ENCODE assay signal across 17 cellular contexts in the genomic region with DNA sequence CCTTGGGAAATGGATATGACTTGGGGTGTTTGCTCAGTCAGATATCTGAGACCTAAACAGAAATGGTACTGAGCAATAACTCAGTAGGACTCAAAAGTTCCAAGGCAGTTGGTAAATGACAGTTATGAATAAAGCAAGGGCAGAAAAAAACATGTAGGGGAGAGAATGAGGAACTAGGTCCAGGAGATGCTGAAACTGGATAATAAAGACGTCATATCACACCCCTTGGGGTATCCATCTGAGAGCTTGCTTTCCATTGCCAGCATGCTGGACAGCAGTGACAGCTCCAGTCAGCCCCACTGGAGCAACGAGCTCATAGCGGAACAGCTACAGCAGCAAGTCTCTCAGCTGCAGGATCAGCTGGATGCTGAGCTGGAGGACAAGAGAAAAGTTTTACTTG. TPM values are rescaled to one million over a fixed set of nuclear protein-coding genes. Genes with fewer than 3 reads are reported as not detected.
DNase-seq lines count a peak whose midpoint lies in the region; ATAC-seq and TF ChIP-seq lines count a peak whose summit lies in the region.
"Had no signal": no experiment of that assay in that cellular context is flagged by ENCODE, and none has a peak within 500 bp of the region (broad histone marks: within the 10 kb centered on the region; RNA-seq: fewer than 3 reads in every experiment).

No MANE protein-coding gene starts in this region.

- WGBS in mesenchymal stem cell, result 72% methylated on average over 3 of the region's 3 CpGs

- H3K27ac ChIP-seq in mesenchymal stem cell (ENCODE audit: low read length, poor library complexity, severe bottlenecking), result no peak overlapping the region
- H3K27ac ChIP-seq: BLaER1, colonic mucosa had no signal

- H3K4me3 Mint-ChIP-seq in naive thymus-derived CD8-positive, alpha-beta T cell, result no peak overlapping the region
- H3K4me3 Mint-ChIP-seq in T-helper 2 cell treated with Interferon-gamma antibody and Interleukin-4, amounts not matched to agents 5 μg/mL and 100 μg/mL, for 36 hours, result no peak overlapping the region
- H3K4me3 Mint-ChIP-seq: activated CD4-positive, alpha-beta T cell treated with anti-CD3 and anti-CD28 coated beads, Interleukin-2, amount 10 ng/mL, durations not matched to agents 24 days and 14 days had no signal

- no peak overlapping the region for H2AFZ ChIP-seq in mesenchymal stem cell (ENCODE audit: low read depth, low read length)

- no peak overlapping the region for H3K4me2 ChIP-seq in mesenchymal stem cell (ENCODE audit: low read length, poor library complexity, severe bottlenecking)
- H3K4me2 ChIP-seq: BLaER1 had no signal

- H3K23ac ChIP-seq in mesenchymal stem cell (ENCODE audit: low read length in 2 of 2), result no peak overlapping the region

- H3K4me1 Mint-ChIP-seq in naive thymus-derived CD8-positive, alpha-beta T cell, result peaks cover 7 to 14% (median 8%) of the 10 kb centered on the region in 4 donors
- H3K4me1 Mint-ChIP-seq in T-helper 2 cell treated with Interferon-gamma antibody and Interleukin-4, amounts not matched to agents 5 μg/mL and 100 μg/mL, for 36 hours (ENCODE audit: low read depth), result peaks cover 5% of the 10 kb centered on the region

- no peak overlapping the region for H2BK120ac ChIP-seq in mesenchymal stem cell (ENCODE audit: low read depth, low read length)

- no peak overlapping the region for H2BK12ac ChIP-seq in mesenchymal stem cell (ENCODE audit: low read length in 2 of 2)

- no peak overlapping the region for H2BK5ac ChIP-seq in mesenchymal stem cell (ENCODE audit: low read depth, low read length, poor library complexity, severe bottlenecking)

- no peak overlapping the region for H3K18ac ChIP-seq in mesenchymal stem cell (ENCODE audit: low read depth in 1 of 2, low read length in 2 of 2)

- TF ChIP-seq CTCF in GM13976 (IDR thresholded peaks at IDR 0.05; ENCODE audit: borderline replicate concordance, control extremely low read depth, extremely low read depth, insufficient read depth, missing control alignments), result no peak

- in situ Hi-C loops in GM13976 (cut with MboI; ENCODE audit: low sequenced_read_pairs, unreplicated experiment), result no loop called here

- POLR2A ChIA-PET in naive thymus-derived CD8-positive, alpha-beta T cell (lab: Charles Lee), result no interaction called here

- H3K36me3 ChIP-seq in mesenchymal stem cell (ENCODE audit: control insufficient read depth in 1 of 2, insufficient read depth in 2 of 2, low read depth in 1 of 2, low read length in 2 of 2), result no peaks in the 10 kb centered on the region
- H3K36me3 ChIP-seq: BLaER1, colonic mucosa had no signal

- no peaks in the 10 kb centered on the region for H3K36me3 Mint-ChIP-seq in naive thymus-derived CD8-positive, alpha-beta T cell
- no peaks in the 10 kb centered on the region for H3K36me3 Mint-ChIP-seq in T-helper 2 cell treated with Interferon-gamma antibody and Interleukin-4, amounts not matched to agents 5 μg/mL and 100 μg/mL, for 36 hours (ENCODE audit: low read depth)

- peaks cover 0 to 2% (median 0%) of the 10 kb centered on the region in 5 donors for H3K27me3 Mint-ChIP-seq in naive thymus-derived CD8-positive, alpha-beta T cell
- peaks cover 19% of the 10 kb centered on the region for H3K27me3 Mint-ChIP-seq in T-helper 2 cell treated with Interferon-gamma antibody and Interleukin-4, amounts not matched to agents 5 μg/mL and 100 μg/mL, for 36 hours (ENCODE audit: low read depth)

- no peaks in the 10 kb centered on the region for H3K9me3 Mint-ChIP-seq in naive thymus-derived CD8-positive, alpha-beta T cell
- no peaks in the 10 kb centered on the region for H3K9me3 Mint-ChIP-seq in T-helper 2 cell treated with Interferon-gamma antibody and Interleukin-4, amounts not matched to agents 5 μg/mL and 100 μg/mL, for 36 hours
- H3K9me3 Mint-ChIP-seq: activated CD4-positive, alpha-beta T cell treated with anti-CD3 and anti-CD28 coated beads, Interleukin-2, amount 10 ng/mL, durations not matched to agents 24 days and 14 days had no signal

- no peak overlapping the region for H2BK15ac ChIP-seq in mesenchymal stem cell (ENCODE audit: low read depth, poor library complexity, severe bottlenecking)

- H3K9me3 ChIP-seq in mesenchymal stem cell (ENCODE audit: control insufficient read depth, low read length), result no peaks in the 10 kb centered on the region
- H3K9me3 ChIP-seq: BLaER1, colonic mucosa had no signal

- no peak overlapping the region for H3K4ac ChIP-seq in mesenchymal stem cell (ENCODE audit: low read depth in 1 of 2, low read length in 2 of 2)

- H3K79me1 ChIP-seq in mesenchymal stem cell (replicated peaks; ENCODE audit: low read length, poor library complexity, severe bottlenecking), result no peaks in the 10 kb centered on the region

- peak; percentile 38 for ATAC-seq in HG03175 (IDR thresholded peaks at IDR 0.05; ENCODE audit: unreplicated experiment)
- ATAC-seq in naive thymus-derived CD8-positive, alpha-beta T cell, result no peak
- ATAC-seq: esophagus mucosa had no signal

- H3K4me3 ChIP-seq in mesenchymal stem cell (ENCODE audit: insufficient read depth in 1 of 2, low read depth in 1 of 2, low read length in 2 of 2), result no peak overlapping the region
- H3K4me3 ChIP-seq: BLaER1, colonic mucosa had no signal

- peak; percentile 52 for DNase-seq in GM13976 (ENCODE audit: low spot score)
- DNase-seq in OCI-M2 (lab: John Stamatoyannopoulos, UW; ENCODE audit: unreplicated experiment), result peak; percentile 55
- no peak for DNase-seq in mesenchymal stem cell
- no peak for DNase-seq in naive thymus-derived CD8-positive, alpha-beta T cell
- DNase-seq in effector CD8-positive, alpha-beta T cell (lab: John Stamatoyannopoulos, UW), result no peak
- no peak for DNase-seq in T-helper 2 cell treated with Interferon-gamma antibody and Interleukin-4, amounts not matched to agents 5 μg/mL and 100 μg/mL, for 36 hours (ENCODE audit: low spot score)
- DNase-seq in DMS53 treated with DMSO at 0.1 percent for 48 hours (lab: John Stamatoyannopoulos, UW; ENCODE audit: unreplicated experiment), result no peak
- DNase-seq: activated CD4-positive, alpha-beta T cell treated with anti-CD3 and anti-CD28 coated beads, Interleukin-2, amount 10 ng/mL, durations not matched to agents 24 days and 14 days; amygdala; colonic mucosa; hippocampal formation; KG1; NCI-H2029 treated with DMSO at 0.1 percent for 48 hours had no signal

- H2AK5ac ChIP-seq in mesenchymal stem cell (ENCODE audit: low read length, severe bottlenecking), result no peak overlapping the region

- no peak overlapping the region for H4K91ac ChIP-seq in mesenchymal stem cell (ENCODE audit: low read length)

- H3K9ac ChIP-seq in mesenchymal stem cell (ENCODE audit: low read length), result no peak overlapping the region
- H3K9ac ChIP-seq: BLaER1 had no signal

- H3K27me3 ChIP-seq in mesenchymal stem cell (ENCODE audit: control insufficient read depth in 1 of 2, insufficient read depth in 1 of 2, low read length in 2 of 2), result peaks cover 14 to 27% of the 10 kb centered on the region in 2 experiments
- H3K27me3 ChIP-seq: BLaER1, colonic mucosa had no signal

- H3K14ac ChIP-seq in mesenchymal stem cell (ENCODE audit: low read length in 2 of 2), result no peak overlapping the region

- H3K27ac Mint-ChIP-seq in naive thymus-derived CD8-positive, alpha-beta T cell, result no peak overlapping the region
- no peak overlapping the region for H3K27ac Mint-ChIP-seq in T-helper 2 cell treated with Interferon-gamma antibody and Interleukin-4, amounts not matched to agents 5 μg/mL and 100 μg/mL, for 36 hours
- H3K27ac Mint-ChIP-seq: activated CD4-positive, alpha-beta T cell treated with anti-CD3 and anti-CD28 coated beads, Interleukin-2, amount 10 ng/mL, durations not matched to agents 24 days and 14 days had no signal

- H4K8ac ChIP-seq in mesenchymal stem cell (ENCODE audit: low read length), result peak overlapping the region; percentile 49

- H3K4me1 ChIP-seq in mesenchymal stem cell (ENCODE audit: control insufficient read depth, insufficient read depth, low read depth, low read length), result no peaks in the 10 kb centered on the region
- H3K4me1 ChIP-seq: colonic mucosa had no signal

RNA-seq across cellular contexts. Expression of a gene that starts 37.5 kb away (rescaled TPM):
- 0.18 TPM for polyA plus RNA-seq in mesenchymal stem cell (2013, experiment 1 of 2)
- polyA plus RNA-seq in mesenchymal stem cell (2013, experiment 2 of 2), result 0.10 TPM
- not detected for total RNA-seq in naive thymus-derived CD8-positive, alpha-beta T cell
- under 1 TPM in 1 of 3 donors, not detected in 2; 0.09 TPM for polyA plus RNA-seq in naive thymus-derived CD8-positive, alpha-beta T cell
- total RNA-seq: activated CD4-positive, alpha-beta T cell treated with anti-CD3 and anti-CD28 coated beads, Interleukin-2, amount 10 ng/mL, durations not matched to agents 24 days and 14 days; esophagus mucosa; skeletal muscle tissue had no signal

RNA-seq across cellular contexts. Expression of a gene that starts 48.2 kb away (rescaled TPM):
- 493 TPM for polyA plus RNA-seq in mesenchymal stem cell (2013, experiment 1 of 2)
- 510 TPM for polyA plus RNA-seq in mesenchymal stem cell (2013, experiment 2 of 2)
- total RNA-seq in naive thymus-derived CD8-positive, alpha-beta T cell, result 100 to 1,000 TPM; 569 to 584 TPM
- 100 to 1,000 TPM; 795 to 893 (median 875) TPM for polyA plus RNA-seq in naive thymus-derived CD8-positive, alpha-beta T cell

Comparison
In these comparisons a context has a peak if more than half of its experiments do, and no peak if none do; other contexts are left out.
1. DNase-seq: peak in GM13976 (single experiment) and OCI-M2 (single experiment); none in mesenchymal stem cell (single experiment), naive thymus-derived CD8-positive, alpha-beta T cell (0 of 10), effector CD8-positive, alpha-beta T cell (single experiment), T-helper 2 cell treated with Interferon-gamma antibody and Interleukin-4, amounts not matched to agents 5 μg/mL and 100 μg/mL, for 36 hours (single experiment) and DMS53 treated with DMSO at 0.1 percent for 48 hours (single experiment).